Comparison of ENCODE assay signal across 18 cellular contexts in genomic region chr1:188270497-188270896, GRCh38.
DNase-seq lines count a peak whose midpoint lies in the region; ATAC-seq, FAIRE-seq and TF ChIP-seq lines count a peak whose summit lies in the region.
"Had no signal": no experiment of that assay in that cellular context is flagged by ENCODE, and none has a peak within 500 bp of the region (broad histone marks: within the 10 kb centered on the region; RNA-seq: fewer than 3 reads in every experiment).

No MANE protein-coding gene starts in this region.

- no peak for TF ChIP-seq POLR2A in GM12878 (IDR thresholded peaks at IDR 0.05; ENCODE audit: low read depth, low read length)

- H3K36me3 ChIP-seq in GM12878 (ENCODE audit: control insufficient read depth in 2 of 2, insufficient read depth in 2 of 2, low read length in 1 of 2): no peaks in the 10 kb centered on the region

- no peaks in the 10 kb centered on the region for H3K79me2 ChIP-seq in GM12878 (ENCODE audit: control insufficient read depth, insufficient read depth, low read length)

- H3K4me2 ChIP-seq in GM12878 (ENCODE audit: control insufficient read depth, insufficient read depth): no peak overlapping the region
- H3K4me2 ChIP-seq: A549, GM23338, KMS-11 had no signal

- peak; percentile 42 for DNase-seq in GM12865 (ENCODE audit: low read depth)
- DNase-seq in GM12878 (ENCODE audit: low read depth, low spot score): no peak
- DNase-seq in activated CD4-positive, alpha-beta T cell treated with anti-CD3 and anti-CD28 coated beads for 4 hours: no peak
- DNase-seq in NCI-H1092 (lab: John Stamatoyannopoulos, UW): no peak
- DNase-seq: AML-193; Caco-2; CD4-positive, alpha-beta T cell; DMS79 treated with DMSO at 0.1 percent for 48 hours; GF-D8; HCEC 1CT had no signal

- FAIRE-seq in GM12878 (lab: Jason Lieb, UNC): no peak
- FAIRE-seq: A549, H54 had no signal

- TF ChIP-seq RAD21 in GM12878 (IDR thresholded peaks at IDR 0.05; ENCODE audit: insufficient read depth, low read depth, low read length): no peak

- 0% methylated on average over 1 of the region's 1 CpG for WGBS in GM12878 (ENCODE audit: insufficient coverage, insufficient replicate concordance, low lambda C conversion rate, missing lambda C conversion rate)

- no peaks in the 10 kb centered on the region for H3K4me1 ChIP-seq in GM12878 (ENCODE audit: control insufficient read depth, insufficient read depth, low read length)
- H3K4me1 ChIP-seq: A549, Caco-2 had no signal

- ATAC-seq in HG02610 (IDR thresholded peaks at IDR 0.05; ENCODE audit: unreplicated experiment) (peak; percentile 83), GM12878 (peak; percentile 68), HG03159 (IDR thresholded peaks at IDR 0.05; ENCODE audit: unreplicated experiment) (no peak)
- ATAC-seq: A549, GM23338 had no signal

- intact Hi-C loops in GM12878 (cut with micrococcal nuclease; ENCODE audit: unreplicated experiment): no loop called here

- H4K20me1 ChIP-seq in GM12878 (ENCODE audit: control insufficient read depth, insufficient read depth): no peaks in the 10 kb centered on the region

- H3K27me3 ChIP-seq in GM12878 (replicated peaks in 1 of 2; ENCODE audit: control insufficient read depth in 2 of 2, insufficient read depth in 2 of 2, low read length in 1 of 2): no peaks in the 10 kb centered on the region

- no peak overlapping the region for H2AFZ ChIP-seq in GM12878 (ENCODE audit: control insufficient read depth, low read depth, low read length)
- H2AFZ ChIP-seq: GM23338 had no signal

- BruUV-seq in GM12878 (replicated peaks; lab: Mats Ljungman, UMichigan): no TSS peak

- TF ChIP-seq CTCF in GM12865 (IDR thresholded peaks at IDR 0.05; ENCODE audit: insufficient read depth, low read depth, low read length, missing control alignments) (no peak), GM12878 (IDR thresholded peaks at IDR 0.05 in 2 of 3, conservative IDR thresholded peaks at IDR 0.05 in 1 of 3; ENCODE audit: control insufficient read depth in 2 of 3, extremely low read depth in 1 of 3, insufficient read depth in 1 of 3, low read depth in 3 of 3, low read length in 3 of 3) (no peak)

- no peak overlapping the region for H3K27ac ChIP-seq in GM12878 (ENCODE audit: control insufficient read depth, insufficient read depth)
- H3K27ac ChIP-seq: A549, C4-2B, HL-60, KMS-11 had no signal

- no peak for TF ChIP-seq EP300 in GM12878 (IDR thresholded peaks at IDR 0.05; ENCODE audit: borderline replicate concordance in 1 of 2, control insufficient read depth in 1 of 2, low read depth in 2 of 2, low read length in 2 of 2)

- H3K4me3 ChIP-seq in GM12865 (ENCODE audit: low read depth, low read length) (no peak overlapping the region), GM12878 (no peak overlapping the region)
- H3K4me3 ChIP-seq: A549, GM23338 had no signal

- no peaks in the 10 kb centered on the region for H3K9me3 ChIP-seq in GM12878 (replicated peaks; ENCODE audit: control insufficient read depth, insufficient read depth, low read length)
- H3K9me3 ChIP-seq: A549, Caco-2 had no signal

- RAD21 ChIA-PET in GM12878 (lab: Charles Lee; ENCODE audit: unreplicated experiment): no interaction called here

- in situ Hi-C loops in GM12878 (cut with MboI): no loop called here

- POLR2A ChIA-PET in GM12878 (lab: Charles Lee): no interaction called here

- no peak overlapping the region for H3K9ac ChIP-seq in GM12878 (ENCODE audit: control insufficient read depth, insufficient read depth, low read length)
- H3K9ac ChIP-seq: KMS-11 had no signal

- SMC1A ChIA-PET in GM12878 (lab: Charles Lee; ENCODE audit: uncharacterized antibody, unreplicated experiment): no interaction called here

- CTCF ChIA-PET in GM12878 (lab: Yijun Ruan, JAX): no interaction called here

TF ChIP-seq in GM12878, 131 proteins besides CTCF, POLR2A, EP300 and RAD21:
- TF ChIP-seq RUNX3 (IDR thresholded peaks at IDR 0.05; ENCODE audit: low read length) (peak; percentile 68), RELA (IDR thresholded peaks at IDR 0.05; ENCODE audit: borderline replicate concordance, partially characterized antibody) (no peak)
